In genomic region chr2:102000813-102001766, GRCh38 we compare ENCODE assay signal across 22 cellular contexts. TPM values are rescaled to one million over a fixed set of nuclear protein-coding genes. Genes with fewer than 3 reads are reported as not detected.
DNase-seq lines count a peak whose midpoint lies in the region; ATAC-seq and TF ChIP-seq lines count a peak whose summit lies in the region.
"Had no signal": no experiment of that assay in that cellular context is flagged by ENCODE, and none has a peak within 500 bp of the region (broad histone marks: within the 10 kb centered on the region; RNA-seq: fewer than 3 reads in every experiment).

No MANE protein-coding gene starts in this region.

- peak; percentile 58 for DNase-seq in activated CD4-positive, alpha-beta T cell treated with anti-CD3 and anti-CD28 coated beads for 48 hours
- DNase-seq in activated CD4-positive, alpha-beta T cell treated with anti-CD3 and anti-CD28 coated beads, Interleukin-2, amount 50 U/mL, for 1 hour: no peak
- peak; percentile 5 for DNase-seq in stimulated activated naive CD4-positive, alpha-beta T cell treated with Interleukin-2 at 50 U/mL for 16 hours (lab: John Stamatoyannopoulos, UW)
- no peak for DNase-seq in stimulated activated naive CD4-positive, alpha-beta T cell (lab: John Stamatoyannopoulos, UW)
- DNase-seq in epithelial cell of prostate (ENCODE audit: low read depth, low spot score): no peak
- no peak for DNase-seq in AG08396 (ENCODE audit: low spot score)
- no peak for DNase-seq in effector CD4-positive, alpha-beta T cell
- DNase-seq: 8988T; central memory CD4-positive, alpha-beta T cell; EL; NCI-H1694; NCI-H748 treated with DMSO at 0.1 percent for 48 hours; OCI-M1; psoas muscle; stimulated activated naive B cell treated with anti-CD40 and anti-IgM and Interleukin-4, amounts not matched to agents 10 μg/mL and 1 μg/mL and 100 μg/mL, for 72 hours; T-helper 17 cell; WERI-Rb-1 had no signal

- WGBS in gastroesophageal sphincter (ENCODE audit: low coverage in 1 of 2), 2 donors: 86 to 96% methylated on average over 5 to 7 of the region's 7 CpGs

- H3K4me3 ChIP-seq in gastroesophageal sphincter: no peak overlapping the region
- H3K4me3 ChIP-seq: psoas muscle, smooth muscle cell had no signal

- H3K27me3 ChIP-seq in gastroesophageal sphincter: no peaks in the 10 kb centered on the region

- H3K36me3 ChIP-seq in gastroesophageal sphincter: no peaks in the 10 kb centered on the region
- H3K36me3 ChIP-seq: WERI-Rb-1 had no signal

- H3K9me3 ChIP-seq in gastroesophageal sphincter: no peaks in the 10 kb centered on the region
- H3K9me3 ChIP-seq: psoas muscle had no signal

- peak overlapping the region; percentile 84 for H3K27ac ChIP-seq in epithelial cell of prostate
- H3K27ac ChIP-seq in gastroesophageal sphincter: no peak overlapping the region
- H3K27ac ChIP-seq: psoas muscle, WERI-Rb-1 had no signal

- H3K4me1 ChIP-seq in gastroesophageal sphincter: peaks cover 0 to 9% (median 0%) of the 10 kb centered on the region in 3 donors
- H3K4me1 ChIP-seq: psoas muscle had no signal

- TF ChIP-seq EP300 in gastroesophageal sphincter (IDR thresholded peaks at IDR 0.05): no peak

- TF ChIP-seq CTCF in gastroesophageal sphincter (IDR thresholded peaks at IDR 0.05): no peak

- no peak for ATAC-seq in gastroesophageal sphincter
- ATAC-seq: left lobe of liver, psoas muscle, T-helper 17 cell had no signal

- TF ChIP-seq POLR2A in gastroesophageal sphincter (IDR thresholded peaks at IDR 0.05): no peak

RNA-seq across cellular contexts. Expression of gene IL1R2, which starts 9.3 kb away (rescaled TPM):
- total RNA-seq in gastroesophageal sphincter: 10 to 100 TPM in 2 of 4 donors, 1 to 10 TPM in 2; 1.1 to 25.2 (median 10.0) TPM
- total RNA-seq: B cell, mesothelial cell of epicardium had no signal

Comparison
In these comparisons a context has a peak if more than half of its experiments do, and no peak if none do; other contexts are left out.
1. DNase-seq: peak in activated CD4-positive, alpha-beta T cell treated with anti-CD3 and anti-CD28 coated beads for 48 hours (single experiment) and stimulated activated naive CD4-positive, alpha-beta T cell treated with Interleukin-2 at 50 U/mL for 16 hours (single experiment); none in activated CD4-positive, alpha-beta T cell treated with anti-CD3 and anti-CD28 coated beads, Interleukin-2, amount 50 U/mL, for 1 hour (single experiment), stimulated activated naive CD4-positive, alpha-beta T cell (0 of 6), epithelial cell of prostate (single experiment), AG08396 (single experiment) and effector CD4-positive, alpha-beta T cell (single experiment).